ENCODE assay signal across 8 cellular contexts in genomic region chr1:80218112-80218511, GRCh38.
DNase-seq lines count a peak whose midpoint lies in the region; TF ChIP-seq lines count a peak whose summit lies in the region.

No MANE protein-coding gene starts in this region.

- no peaks in the 10 kb centered on the region for H3K4me1 Mint-ChIP-seq in activated CD4-positive, alpha-beta memory T cell treated with anti-CD3 and anti-CD28 coated beads, Interleukin-2, amount 10 ng/mL, durations not matched to agents 7 days and 5 days

- H3K9me3 ChIP-seq in HEK293 (ENCODE audit: control insufficient read depth, insufficient read depth, low read depth, low read length) (no peaks in the 10 kb centered on the region), ascending aorta (no peaks in the 10 kb centered on the region)

- intact Hi-C loops in ascending aorta (cut with DNase I), result no loop called here

- H3K36me3 ChIP-seq in HEK293 (ENCODE audit: control insufficient read depth in 2 of 2, insufficient read depth in 1 of 2, low read length in 2 of 2) (no peaks in the 10 kb centered on the region), ascending aorta (no peaks in the 10 kb centered on the region)

- CTCF ChIA-PET in HEK293 (lab: Yijun Ruan, JAX), result interaction anchor here (0.5 to 1.1 kb wide), 3 partner anchors 16 to 1520 kb away, joined by 3 to 4 read pairs (median 3); no protein-coding TSS in a partner anchor
- CTCF ChIA-PET in activated CD4-positive, alpha-beta memory T cell treated with anti-CD3 and anti-CD28 coated beads, Interleukin-2, amount 10 ng/mL, durations not matched to agents 7 days and 5 days (lab: Charles Lee), result no interaction called here

- no peaks in the 10 kb centered on the region for H3K27me3 ChIP-seq in ascending aorta

- TF ChIP-seq CTCF in GM12875 (IDR thresholded peaks at IDR 0.05; ENCODE audit: borderline replicate concordance, insufficient read depth, low read depth, low read length), result peak; percentile 52; the same call in 1 of the 2 replicates
- no peak for TF ChIP-seq CTCF in HEK293 (tag by site-specific recombination; IDR thresholded peaks at IDR 0.05)
- TF ChIP-seq CTCF in ascending aorta (IDR thresholded peaks at IDR 0.05), result peak in 2 of 3 experiments; percentile 10 to 24

- DNase-seq in NCI-H1105 treated with DMSO at 0.1 percent for 48 hours (lab: John Stamatoyannopoulos, UW) (peak; percentile 48), ascending aorta (ENCODE audit: low spot score in 2 of 2) (no peak), kidney tubule cell (ENCODE audit: low spot score) (peak; percentile 74), T-helper 1 cell (no peak), substantia nigra (lab: John Stamatoyannopoulos, UW) (no peak)
- DNase-seq in activated CD4-positive, alpha-beta memory T cell treated with anti-CD3 and anti-CD28 coated beads, Interleukin-2, amount 10 ng/mL, durations not matched to agents 7 days and 5 days, result no peak

- POLR2A ChIA-PET in HEK293 (lab: Yijun Ruan, JAX), result no interaction called here
- POLR2A ChIA-PET in activated CD4-positive, alpha-beta memory T cell treated with anti-CD3 and anti-CD28 coated beads, Interleukin-2, amount 10 ng/mL, durations not matched to agents 7 days and 5 days (lab: Charles Lee), result no interaction called here

- H3K27me3 Mint-ChIP-seq in activated CD4-positive, alpha-beta memory T cell treated with anti-CD3 and anti-CD28 coated beads, Interleukin-2, amount 10 ng/mL, durations not matched to agents 7 days and 5 days, result no peaks in the 10 kb centered on the region

- H3K4me3 ChIP-seq in GM12875 (ENCODE audit: low read depth, low read length), result no peak overlapping the region
- H3K4me3 ChIP-seq in HEK293 (ENCODE audit: low read depth, low read length), result no peak overlapping the region
- no peak overlapping the region for H3K4me3 ChIP-seq in ascending aorta

- H3K4me1 ChIP-seq in HEK293 (ENCODE audit: control insufficient read depth, insufficient read depth, low read length) (no peaks in the 10 kb centered on the region; the same call in 1 of the 2 replicates), ascending aorta (no peaks in the 10 kb centered on the region)

- no peaks in the 10 kb centered on the region for H3K9me3 Mint-ChIP-seq in activated CD4-positive, alpha-beta memory T cell treated with anti-CD3 and anti-CD28 coated beads, Interleukin-2, amount 10 ng/mL, durations not matched to agents 7 days and 5 days

- H3K36me3 Mint-ChIP-seq in activated CD4-positive, alpha-beta memory T cell treated with anti-CD3 and anti-CD28 coated beads, Interleukin-2, amount 10 ng/mL, durations not matched to agents 7 days and 5 days (ENCODE audit: low read depth), result no peaks in the 10 kb centered on the region

- no peak overlapping the region for H3K27ac Mint-ChIP-seq in activated CD4-positive, alpha-beta memory T cell treated with anti-CD3 and anti-CD28 coated beads, Interleukin-2, amount 10 ng/mL, durations not matched to agents 7 days and 5 days

- H3K27ac ChIP-seq in HEK293 (ENCODE audit: extremely low read depth, low read depth, low read length), result no peak overlapping the region
- no peak overlapping the region for H3K27ac ChIP-seq in ascending aorta
- no peak overlapping the region for H3K27ac ChIP-seq in substantia nigra (ENCODE audit: low read depth, low read length, poor library complexity, severe bottlenecking)

- H3K4me3 Mint-ChIP-seq in activated CD4-positive, alpha-beta memory T cell treated with anti-CD3 and anti-CD28 coated beads, Interleukin-2, amount 10 ng/mL, durations not matched to agents 7 days and 5 days, result no peak overlapping the region

TF ChIP-seq in HEK293, 187 proteins besides CTCF, POLR2A, EP300 and RAD21:
- TF ChIP-seq ZNF423 (tag by site-specific recombination; IDR thresholded peaks at IDR 0.05) (no peak), ZNF654 (tag by site-specific recombination; IDR thresholded peaks at IDR 0.05; ENCODE audit: low read depth) (peak; percentile 57), ZSCAN30 (tag by site-specific recombination; IDR thresholded peaks at IDR 0.05) (peak; percentile 14; the same call in 1 of the 2 replicates), ZNF366 (tag by site-specific recombination; conservative IDR thresholded peaks at IDR 0.05) (no peak), ZNF664 (tag by site-specific recombination; IDR thresholded peaks at IDR 0.05) (peak; percentile 91), ZNF561 (tag by site-specific recombination; IDR thresholded peaks at IDR 0.05; ENCODE audit: borderline replicate concordance) (no peak), ZNF155 (tag by site-specific recombination; IDR thresholded peaks at IDR 0.05) (no peak)
TF ChIP-seq in HEK293: peak in this region for 3.

Comparison
In these comparisons a context has a peak if more than half of its experiments do, and no peak if none do; other contexts are left out.
1. DNase-seq: peak in NCI-H1105 treated with DMSO at 0.1 percent for 48 hours (single experiment) and kidney tubule cell (single experiment); none in ascending aorta (0 of 2), T-helper 1 cell (0 of 5), substantia nigra (0 of 49) and activated CD4-positive, alpha-beta memory T cell treated with anti-CD3 and anti-CD28 coated beads, Interleukin-2, amount 10 ng/mL, durations not matched to agents 7 days and 5 days (single experiment).